In genomic region chr9:27572918-27573698, GRCh38 we compare ENCODE assay signal across 8 cellular contexts. TPM values are rescaled to one million over a fixed set of nuclear protein-coding genes. Genes with fewer than 3 reads are reported as not detected.
DNase-seq lines count a peak whose midpoint lies in the region; ATAC-seq, FAIRE-seq and TF ChIP-seq lines count a peak whose summit lies in the region.

Gene C9orf72 (minus strand): TSS chr9:27573481. CDS start chr9:27567120, 6,361 bp downstream.

- H3K9ac ChIP-seq in HUES6 (ENCODE audit: low read length) (peak within 1 kb of the TSS; percentile 87), astrocyte (ENCODE audit: low read length) (peak within 1 kb of the TSS; percentile 88)

- no peaks in the 10 kb centered on the region for H3K36me3 ChIP-seq in HUES6 (ENCODE audit: control insufficient read depth, insufficient read depth, low read length)
- no peaks in the 10 kb centered on the region for H3K36me3 ChIP-seq in astrocyte (ENCODE audit: insufficient read depth, low read length)

- 0 out of 2 replicates have a peak, but pooled peaks cover 3% of the 10 kb centered on the region for H3K27me3 ChIP-seq in HUES6 (ENCODE audit: control insufficient read depth, insufficient read depth, low read length)
- no peaks in the 10 kb centered on the region for H3K27me3 ChIP-seq in astrocyte (ENCODE audit: insufficient read depth, low read length)

- no peaks in the 10 kb centered on the region for H4K20me1 ChIP-seq in astrocyte (ENCODE audit: insufficient read depth, low read length)

- peaks cover 2% of the 10 kb centered on the region for H3K9me3 Mint-ChIP-seq in astrocyte (ENCODE audit: unreplicated experiment)

- no peak for FAIRE-seq in astrocyte (lab: Jason Lieb, UNC)

- H3K4me2 ChIP-seq in astrocyte (ENCODE audit: low read length), result peak within 1 kb of the TSS; percentile 85

- H3K9me3 ChIP-seq in HUES6 (ENCODE audit: control insufficient read depth, insufficient read depth, low read depth, low read length) (peaks cover 9% of the 10 kb centered on the region), astrocyte (ENCODE audit: insufficient read depth, low read depth, low read length) (no peaks in the 10 kb centered on the region)

- DNase-seq in EL, result peak; percentile 79
- DNase-seq in T-helper 2 cell, result peak; percentile 75 to 89 (median 82)
- DNase-seq in astrocyte (ENCODE audit: low read depth), result peak; percentile 29
- DNase-seq in stimulated activated CD4-positive, alpha-beta T cell treated with anti-CD3 and anti-CD28 coated beads, Interleukin-12 subunit alpha, Interleukin-12 subunit beta, amount 100 ng/mL, for 24 hours (ENCODE audit: low read depth in 2 of 2), result peak; percentile 76 to 77
- DNase-seq in cerebellar cortex (ENCODE audit: low spot score), result no peak

- H3K4me1 Mint-ChIP-seq in astrocyte (ENCODE audit: low read depth, unreplicated experiment), result peaks cover 4% of the 10 kb centered on the region

- H3K27ac ChIP-seq in HUES6 (ENCODE audit: low read depth, low read length) (peak within 1 kb of the TSS; percentile 46; the same call in 1 of the 2 replicates), astrocyte (ENCODE audit: low read depth, low read length) (peak within 1 kb of the TSS; percentile 86)

- no peaks in the 10 kb centered on the region for H3K36me3 Mint-ChIP-seq in astrocyte (ENCODE audit: low read depth, unreplicated experiment)

- no peak for TF ChIP-seq CTCF in astrocyte (IDR thresholded peaks at IDR 0.05; ENCODE audit: insufficient read depth, low read depth, low read length)

- H2AFZ ChIP-seq in astrocyte (ENCODE audit: low read depth, low read length), result peak within 1 kb of the TSS; percentile 72

- H3K79me2 ChIP-seq in astrocyte (ENCODE audit: insufficient read depth, low read length), result no peaks in the 10 kb centered on the region

- H3K27me3 Mint-ChIP-seq in astrocyte (ENCODE audit: low read depth, unreplicated experiment), result no peaks in the 10 kb centered on the region

- H3K27ac Mint-ChIP-seq in astrocyte (ENCODE audit: unreplicated experiment), result peak within 1 kb of the TSS; percentile 99

- H3K4me3 Mint-ChIP-seq in astrocyte (ENCODE audit: unreplicated experiment), result peak within 1 kb of the TSS; percentile 99

- ATAC-seq in GM21447 (IDR thresholded peaks at IDR 0.05; ENCODE audit: unreplicated experiment), result peak; percentile 71

- H3K4me3 ChIP-seq in HUES6 (ENCODE audit: low read depth, low read length) (peak within 1 kb of the TSS; percentile 73), astrocyte (ENCODE audit: insufficient read depth, low read depth, low read length) (peak within 1 kb of the TSS; percentile 77), iPS-11a (ENCODE audit: low read depth, low read length) (peak within 1 kb of the TSS; percentile 87)

- H3K4me1 ChIP-seq in HUES6 (ENCODE audit: control insufficient read depth, insufficient read depth, low read length) (peaks cover 10% of the 10 kb centered on the region; the same call in 1 of the 2 replicates), astrocyte (ENCODE audit: insufficient read depth, low read length) (no peaks in the 10 kb centered on the region)

RNA-seq across cellular contexts. Expression of gene C9orf72, which starts in this region (rescaled TPM):
- total RNA-seq in astrocyte, result 2.3 and 4.8 TPM in 2 replicates
